Comparison of ENCODE assay signal across 8 cellular contexts in the genomic region with DNA sequence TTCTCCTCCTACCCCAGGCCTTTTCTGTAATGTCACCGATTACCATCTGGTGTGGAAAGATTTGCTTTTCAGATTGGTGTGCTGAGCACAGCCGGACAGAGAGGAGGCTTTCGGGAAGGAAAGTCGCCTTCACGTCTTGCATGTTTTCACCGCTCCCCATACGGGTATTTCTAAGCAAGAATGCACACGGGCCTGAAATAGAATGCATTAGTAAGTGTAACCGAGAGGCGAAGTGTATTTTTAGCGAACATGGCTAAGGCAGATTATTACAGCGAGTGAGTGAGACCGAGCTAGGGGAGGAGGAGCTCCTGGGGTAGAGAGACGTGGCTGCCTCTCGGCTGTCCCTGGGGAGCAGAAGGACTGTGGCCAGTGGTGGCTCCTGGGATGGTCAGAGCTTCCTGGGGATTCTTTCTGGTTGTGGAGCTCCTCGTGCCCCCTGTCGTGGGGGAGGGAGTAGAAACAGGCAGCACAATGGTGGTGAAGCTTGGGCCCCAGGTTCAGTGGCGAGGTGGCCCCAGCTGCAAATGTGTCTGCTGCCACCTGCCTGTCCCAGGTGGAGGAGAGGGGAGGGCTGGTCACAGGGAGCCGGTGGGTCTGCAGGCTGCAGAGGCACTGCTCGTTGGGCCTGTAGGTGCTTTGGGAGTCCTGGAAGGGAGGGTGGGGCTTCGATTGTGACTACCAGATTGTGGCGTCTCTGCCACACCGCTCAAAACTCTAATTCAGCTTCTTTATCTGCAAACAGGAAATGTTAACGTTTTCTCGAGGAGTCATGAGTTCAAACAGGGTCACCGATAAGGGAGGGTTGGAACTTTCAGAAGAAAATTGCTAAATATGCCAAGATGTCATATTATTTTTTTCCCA.
DNase-seq lines count a peak whose midpoint lies in the region; ATAC-seq and TF ChIP-seq lines count a peak whose summit lies in the region.

No MANE protein-coding gene starts in this region.

- TF ChIP-seq POLR2A in right lobe of liver (IDR thresholded peaks at IDR 0.05) = no peak

- TF ChIP-seq CTCF in GM12873 (IDR thresholded peaks at IDR 0.05; ENCODE audit: insufficient read depth, low read depth, low read length, missing control alignments) (peak; percentile 26), right lobe of liver (IDR thresholded peaks at IDR 0.05) (peak in 1 of 4 donors; percentile 5)

- no peaks in the 10 kb centered on the region for H3K36me3 Mint-ChIP-seq in activated T-helper 17 cell treated with anti-CD3 and anti-CD28 coated beads, Interleukin-2, amount 50 U/mL, for 72 hours (ENCODE audit: low read depth)

- no peaks in the 10 kb centered on the region for H3K36me3 ChIP-seq in right lobe of liver

- intact Hi-C loops in right lobe of liver (cut with DNase I) = no loop called here

- H3K9me3 ChIP-seq in right lobe of liver = no peaks in the 10 kb centered on the region

- no peaks in the 10 kb centered on the region for H3K27me3 ChIP-seq in right lobe of liver

- H3K4me1 Mint-ChIP-seq in activated T-helper 17 cell treated with anti-CD3 and anti-CD28 coated beads, Interleukin-2, amount 50 U/mL, for 72 hours = peaks cover 17% of the 10 kb centered on the region

- 71% methylated on average over 18 of the region's 26 CpGs for WGBS in right lobe of liver (ENCODE audit: insufficient coverage, low coverage, low lambda C conversion rate, missing lambda C conversion rate)

- H3K4me3 ChIP-seq in right lobe of liver = no peak overlapping the region

- peak overlapping the region; percentile 43 for H3K4me3 Mint-ChIP-seq in activated T-helper 17 cell treated with anti-CD3 and anti-CD28 coated beads, Interleukin-2, amount 50 U/mL, for 72 hours

- no peaks in the 10 kb centered on the region for H3K9me3 Mint-ChIP-seq in activated T-helper 17 cell treated with anti-CD3 and anti-CD28 coated beads, Interleukin-2, amount 50 U/mL, for 72 hours

- H3K27ac Mint-ChIP-seq in activated T-helper 17 cell treated with anti-CD3 and anti-CD28 coated beads, Interleukin-2, amount 50 U/mL, for 72 hours = peak overlapping the region; percentile 74

- H3K4me1 ChIP-seq in right lobe of liver = peaks cover 0 to 23% (median 2%) of the 10 kb centered on the region in 4 donors

- peak; percentile 43 for DNase-seq in NCI-H1436 (lab: John Stamatoyannopoulos, UW)
- DNase-seq in right lobe of liver = peak in 1 of 3 donors; percentile 28
- no peak for DNase-seq in foreskin melanocyte
- DNase-seq in C1 segment of cervical spinal cord (lab: John Stamatoyannopoulos, UW) = no peak

- H3K27ac ChIP-seq in right lobe of liver = peak overlapping the region in 1 of 3 donors; percentile 38

- ATAC-seq in GM21619 (IDR thresholded peaks at IDR 0.05; ENCODE audit: unreplicated experiment) (peak; percentile 77), right lobe of liver (peak; percentile 17 to 33 (median 30)), HG03457 (IDR thresholded peaks at IDR 0.05; ENCODE audit: unreplicated experiment) (no peak)
- ATAC-seq in activated T-helper 17 cell treated with anti-CD3 and anti-CD28 coated beads, Interleukin-2, amount 50 U/mL, for 72 hours (replicated peaks) = peak; percentile 66

- no peaks in the 10 kb centered on the region for H3K27me3 Mint-ChIP-seq in activated T-helper 17 cell treated with anti-CD3 and anti-CD28 coated beads, Interleukin-2, amount 50 U/mL, for 72 hours
